In the genomic region with DNA sequence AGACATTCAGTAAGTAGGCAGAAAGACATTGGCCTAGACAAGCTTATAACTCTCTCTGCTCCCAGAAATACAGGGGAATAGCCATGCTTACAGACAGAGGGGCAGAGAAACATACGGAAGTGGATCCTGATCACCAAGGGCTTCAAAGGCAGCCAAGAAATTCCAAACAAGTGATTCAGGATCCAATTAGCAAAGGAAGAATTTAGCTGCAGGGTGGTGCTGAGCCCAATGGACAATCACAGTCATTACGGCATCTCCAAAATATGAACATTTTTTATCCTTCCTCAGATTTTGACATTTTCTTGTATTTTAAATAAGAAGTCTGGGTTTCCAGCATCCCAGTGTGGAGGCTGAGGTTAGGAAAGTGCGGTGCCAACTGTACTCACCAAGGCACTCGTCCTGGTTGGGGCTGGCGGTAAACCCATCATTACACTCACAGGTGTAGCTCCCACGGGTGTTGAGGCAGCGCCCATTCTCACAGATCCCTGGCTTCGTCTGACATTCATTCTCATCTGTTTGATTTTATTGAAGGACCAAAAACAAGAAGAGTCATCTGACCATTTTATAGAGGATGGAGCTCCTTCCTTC, we compare ENCODE assay signal across 16 cellular contexts.
A peak's percentile ranks its signal among the peaks of the same experiment; 100 is the strongest.
DNase-seq lines count a peak whose midpoint lies in the region; ATAC-seq and TF ChIP-seq lines count a peak whose summit lies in the region.
"Had no signal": no experiment of that assay in that cellular context is flagged by ENCODE, and none has a peak within 500 bp of the region (broad histone marks: within the 10 kb centered on the region; RNA-seq: fewer than 3 reads in every experiment).

No MANE protein-coding gene starts in this region.

- WGBS in endodermal cell (ENCODE audit: insufficient coverage in 1 of 2, insufficient read length in 1 of 2), 2 experiments, result 60 to 80% methylated on average over 4 to 8 of the region's 8 CpGs

- no peak overlapping the region for H3K4me3 ChIP-seq in BJ (ENCODE audit: low read depth, low read length)
- H3K4me3 ChIP-seq in endodermal cell (ENCODE audit: low read length), result no peak overlapping the region
- H3K4me3 ChIP-seq: testis had no signal

- H3K9me3 ChIP-seq in endodermal cell (ENCODE audit: control insufficient read depth, low read length), result no peaks in the 10 kb centered on the region
- H3K9me3 ChIP-seq: testis had no signal

- no peaks in the 10 kb centered on the region for H3K27me3 Mint-ChIP-seq in endodermal cell (ENCODE audit: insufficient read depth)
- H3K27me3 Mint-ChIP-seq: activated CD4-positive, alpha-beta memory T cell treated with anti-CD3 and anti-CD28 coated beads for 36 hours had no signal

- POLR2A ChIA-PET in BJ (lab: Charles Lee), result no interaction called here

- no peaks in the 10 kb centered on the region for H3K4me1 ChIP-seq in endodermal cell (ENCODE audit: control insufficient read depth, insufficient read depth, low read length)
- H3K4me1 ChIP-seq: testis had no signal

- H3K4me1 Mint-ChIP-seq in endodermal cell, result peaks cover 5% of the 10 kb centered on the region
- H3K4me1 Mint-ChIP-seq: CD14-positive monocyte had no signal

- peak; percentile 89 for DNase-seq in BJ (ENCODE audit: low read depth)
- peak; percentile 84 for DNase-seq in M059J (ENCODE audit: low read depth)
- DNase-seq in endodermal cell, result no peak
- DNase-seq in myocyte (ENCODE audit: low read depth), result peak; percentile 48
- no peak for DNase-seq in HuH-7.5 (ENCODE audit: low spot score)
- DNase-seq in NCI-H774 (lab: John Stamatoyannopoulos, UW), result no peak
- DNase-seq: activated CD4-positive, alpha-beta memory T cell treated with anti-CD3 and anti-CD28 coated beads for 36 hours; anterior cingulate cortex; kidney; NCI-H1048; SIG-M5; testis had no signal

- H3K4me3 Mint-ChIP-seq in endodermal cell, result no peak overlapping the region
- H3K4me3 Mint-ChIP-seq: activated CD4-positive, alpha-beta memory T cell treated with anti-CD3 and anti-CD28 coated beads for 36 hours; activated T-helper 1 cell treated with anti-CD3 and anti-CD28 coated beads, Interleukin-12 subunit alpha, Interleukin-12 subunit beta, Interleukin-2, Interleukin-4 antibody, amounts not matched to agents 30 ng/mL and 10 ng/mL and 1 ng/mL, durations not matched to agents 14 hours and 24 hours and 36 hours; CD14-positive monocyte had no signal

- H3K36me3 ChIP-seq in BJ (ENCODE audit: control insufficient read depth, insufficient read depth, low read length), result peaks cover 24% of the 10 kb centered on the region
- H3K36me3 ChIP-seq in endodermal cell (ENCODE audit: control insufficient read depth, insufficient read depth, low read length), result no peaks in the 10 kb centered on the region

- TF ChIP-seq CTCF in BJ (IDR thresholded peaks at IDR 0.05; ENCODE audit: insufficient read depth, low read depth, low read length) (no peak), endodermal cell (conservative IDR thresholded peaks at IDR 0.05) (no peak)

- no peak overlapping the region for H3K27ac ChIP-seq in endodermal cell (ENCODE audit: low read depth, low read length)
- H3K27ac ChIP-seq: testis had no signal

- H3K27ac Mint-ChIP-seq in endodermal cell, result peak overlapping the region; percentile 8
- H3K27ac Mint-ChIP-seq: activated CD4-positive, alpha-beta memory T cell treated with anti-CD3 and anti-CD28 coated beads for 36 hours; activated T-helper 1 cell treated with anti-CD3 and anti-CD28 coated beads, Interleukin-12 subunit alpha, Interleukin-12 subunit beta, Interleukin-2, Interleukin-4 antibody, amounts not matched to agents 30 ng/mL and 10 ng/mL and 1 ng/mL, durations not matched to agents 14 hours and 24 hours and 36 hours had no signal

- H3K9me3 Mint-ChIP-seq in endodermal cell, result no peaks in the 10 kb centered on the region
- H3K9me3 Mint-ChIP-seq: activated CD4-positive, alpha-beta memory T cell treated with anti-CD3 and anti-CD28 coated beads for 36 hours; activated T-helper 1 cell treated with anti-CD3 and anti-CD28 coated beads, Interleukin-12 subunit alpha, Interleukin-12 subunit beta, Interleukin-2, Interleukin-4 antibody, amounts not matched to agents 30 ng/mL and 10 ng/mL and 1 ng/mL, durations not matched to agents 14 hours and 24 hours and 36 hours had no signal

- no peak overlapping the region for H3K9ac ChIP-seq in endodermal cell (ENCODE audit: extremely low read depth, low read length, poor library complexity, severe bottlenecking)

- no peak for ATAC-seq in HG03442 (IDR thresholded peaks at IDR 0.05; ENCODE audit: unreplicated experiment)
- ATAC-seq in GM21367 (IDR thresholded peaks at IDR 0.05; ENCODE audit: unreplicated experiment), result no peak

- CTCF ChIA-PET in BJ (lab: Yijun Ruan, JAX), result interaction anchor here (0.8 to 1.3 kb wide), 2 partner anchors 22 to 69 kb away, joined by 3 to 5 read pairs; no protein-coding TSS in a partner anchor

- H3K27me3 ChIP-seq in BJ (ENCODE audit: control insufficient read depth, insufficient read depth, low read length) (no peaks in the 10 kb centered on the region), endodermal cell (ENCODE audit: control insufficient read depth, insufficient read depth, low read length, poor library complexity, severe bottlenecking) (no peaks in the 10 kb centered on the region)
- H3K27me3 ChIP-seq: testis had no signal

- H3K36me3 Mint-ChIP-seq in endodermal cell (ENCODE audit: low read depth), result no peaks in the 10 kb centered on the region
- H3K36me3 Mint-ChIP-seq: activated CD4-positive, alpha-beta memory T cell treated with anti-CD3 and anti-CD28 coated beads for 36 hours; CD14-positive monocyte had no signal

Comparison
In these comparisons a context has a peak if more than half of its experiments do, and no peak if none do; other contexts are left out.
1. DNase-seq: peak in BJ (single experiment), M059J (single experiment) and myocyte (single experiment); none in endodermal cell (single experiment), HuH-7.5 (single experiment) and NCI-H774 (single experiment).